10 cellular contexts compared by ENCODE assay signal in genomic region chr2:62149708-62150107, GRCh38. TPM values are rescaled to one million over a fixed set of nuclear protein-coding genes. Genes with fewer than 3 reads are reported as not detected.
DNase-seq lines count a peak whose midpoint lies in the region; ATAC-seq and TF ChIP-seq lines count a peak whose summit lies in the region.
"Had no signal": no experiment of that assay in that cellular context is flagged by ENCODE, and none has a peak within 500 bp of the region (broad histone marks: within the 10 kb centered on the region; RNA-seq: fewer than 3 reads in every experiment).

No MANE protein-coding gene starts in this region.

- no peak for DNase-seq in activated T-cell treated with anti-CD3 and anti-CD28 coated beads, Interleukin-2, amount 50 U/mL, for 72 hours
- DNase-seq in activated T-cell treated with anti-CD3 and anti-CD28 coated beads, Interleukin-2, amount 50 U/mL, for 24 hours, result no peak
- DNase-seq in SK-N-DZ (ENCODE audit: low spot score), result peak; percentile 84
- DNase-seq in fibroblast of villous mesenchyme (ENCODE audit: low read depth), result peak; percentile 90
- no peak for DNase-seq in smooth muscle cell (lab: John Stamatoyannopoulos, UW; ENCODE audit: unreplicated experiment)
- DNase-seq in NCI-H1694 (lab: John Stamatoyannopoulos, UW), result no peak
- no peak for DNase-seq in Karpas-422
- DNase-seq: C1 segment of cervical spinal cord, NCI-H526 treated with DMSO at 0.1 percent for 48 hours had no signal

- peaks cover 20% of the 10 kb centered on the region for H3F3A ChIP-seq in smooth muscle cell (ENCODE audit: low read depth)

- peak overlapping the region; percentile 94 for H3K27ac ChIP-seq in smooth muscle cell (ENCODE audit: low read depth)
- no peak overlapping the region for H3K27ac ChIP-seq in Karpas-422 (ENCODE audit: low read length)

- peak overlapping the region; percentile 66 for H3K9ac ChIP-seq in smooth muscle cell (ENCODE audit: low read depth)
- H3K9ac ChIP-seq in Karpas-422 (ENCODE audit: low read length), result no peak overlapping the region

- ATAC-seq in activated T-cell treated with anti-CD3 and anti-CD28 coated beads, Interleukin-2, amount 50 U/mL, for 72 hours (replicated peaks in 1 of 2), result peak; percentile 59 to 89
- ATAC-seq in HG03175 (IDR thresholded peaks at IDR 0.05; ENCODE audit: unreplicated experiment), result no peak

- no peaks in the 10 kb centered on the region for H3K27me3 ChIP-seq in smooth muscle cell (ENCODE audit: low read depth)
- no peaks in the 10 kb centered on the region for H3K27me3 ChIP-seq in Karpas-422 (ENCODE audit: low read length)

- H3K4me1 ChIP-seq in smooth muscle cell (ENCODE audit: low read depth) (peaks cover 18% of the 10 kb centered on the region), Karpas-422 (ENCODE audit: low read length) (peaks cover 8% of the 10 kb centered on the region)

- H3K27me3 Mint-ChIP-seq in activated T-cell treated with anti-CD3 and anti-CD28 coated beads, Interleukin-2, amount 50 U/mL, for 72 hours (ENCODE audit: low read depth), result no peaks in the 10 kb centered on the region
- no peaks in the 10 kb centered on the region for H3K27me3 Mint-ChIP-seq in activated T-cell treated with anti-CD3 and anti-CD28 coated beads, Interleukin-2, amount 50 U/mL, for 24 hours

- H3K36me3 ChIP-seq in smooth muscle cell (ENCODE audit: low read depth) (no peaks in the 10 kb centered on the region), Karpas-422 (ENCODE audit: insufficient read depth, low read length) (no peaks in the 10 kb centered on the region)

- no peaks in the 10 kb centered on the region for H3K9me2 ChIP-seq in Karpas-422 (replicated peaks; ENCODE audit: insufficient read depth, low read length)

- H3K36me3 Mint-ChIP-seq in activated T-cell treated with anti-CD3 and anti-CD28 coated beads, Interleukin-2, amount 50 U/mL, for 72 hours (ENCODE audit: insufficient read depth in 2 of 2), result peaks cover 2% of the 10 kb centered on the region in 2 donors
- H3K36me3 Mint-ChIP-seq in activated T-cell treated with anti-CD3 and anti-CD28 coated beads, Interleukin-2, amount 50 U/mL, for 24 hours (ENCODE audit: low read depth), result peaks cover 6% of the 10 kb centered on the region

- no peak overlapping the region for H3K4me3 Mint-ChIP-seq in activated T-cell treated with anti-CD3 and anti-CD28 coated beads, Interleukin-2, amount 50 U/mL, for 72 hours
- H3K4me3 Mint-ChIP-seq in activated T-cell treated with anti-CD3 and anti-CD28 coated beads, Interleukin-2, amount 50 U/mL, for 24 hours, result no peak overlapping the region

- no peaks in the 10 kb centered on the region for H3K9me3 Mint-ChIP-seq in activated T-cell treated with anti-CD3 and anti-CD28 coated beads, Interleukin-2, amount 50 U/mL, for 72 hours
- H3K9me3 Mint-ChIP-seq in activated T-cell treated with anti-CD3 and anti-CD28 coated beads, Interleukin-2, amount 50 U/mL, for 24 hours, result peaks cover 3% of the 10 kb centered on the region

- H3K79me2 ChIP-seq in smooth muscle cell (ENCODE audit: low read depth), result no peaks in the 10 kb centered on the region
- H3K79me2 ChIP-seq in Karpas-422 (ENCODE audit: low read length), result no peaks in the 10 kb centered on the region

- no peak for TF ChIP-seq CTCF in fibroblast of villous mesenchyme (IDR thresholded peaks at IDR 0.05; ENCODE audit: insufficient read depth, low read depth, low read length)
- TF ChIP-seq CTCF in smooth muscle cell (IDR thresholded peaks at IDR 0.05; ENCODE audit: borderline replicate concordance, insufficient read depth, poor library complexity, severe bottlenecking), result no peak

- H3K4me2 ChIP-seq in smooth muscle cell, result peak overlapping the region; percentile 53
- H3K4me2 ChIP-seq in Karpas-422 (ENCODE audit: low read depth, low read length, poor library complexity, severe bottlenecking), result no peak overlapping the region

- peaks cover 5% of the 10 kb centered on the region for H3K4me1 Mint-ChIP-seq in activated T-cell treated with anti-CD3 and anti-CD28 coated beads, Interleukin-2, amount 50 U/mL, for 72 hours (ENCODE audit: low read depth)
- H3K4me1 Mint-ChIP-seq in activated T-cell treated with anti-CD3 and anti-CD28 coated beads, Interleukin-2, amount 50 U/mL, for 24 hours (ENCODE audit: low read depth), result peaks cover 10% of the 10 kb centered on the region

- no peak overlapping the region for H3K27ac Mint-ChIP-seq in activated T-cell treated with anti-CD3 and anti-CD28 coated beads, Interleukin-2, amount 50 U/mL, for 72 hours
- H3K27ac Mint-ChIP-seq in activated T-cell treated with anti-CD3 and anti-CD28 coated beads, Interleukin-2, amount 50 U/mL, for 24 hours, result no peak overlapping the region

- H3K4me3 ChIP-seq in fibroblast of villous mesenchyme (ENCODE audit: low read depth, low read length) (no peak overlapping the region), smooth muscle cell (no peak overlapping the region), Karpas-422 (ENCODE audit: low read length) (no peak overlapping the region)

- no peaks in the 10 kb centered on the region for H3K9me3 ChIP-seq in smooth muscle cell (replicated peaks; ENCODE audit: low read depth)
- H3K9me3 ChIP-seq in Karpas-422 (ENCODE audit: low read length), result no peaks in the 10 kb centered on the region

- no peaks in the 10 kb centered on the region for H4K20me1 ChIP-seq in smooth muscle cell (ENCODE audit: low read depth)
- H4K20me1 ChIP-seq in Karpas-422 (ENCODE audit: insufficient read depth, low read depth, low read length), result no peaks in the 10 kb centered on the region

- no peak overlapping the region for H2AFZ ChIP-seq in smooth muscle cell (ENCODE audit: low read depth)
- no peak overlapping the region for H2AFZ ChIP-seq in Karpas-422 (ENCODE audit: low read length)

RNA-seq across cellular contexts. Expression of gene B3GNT2, which starts 46.2 kb away (rescaled TPM):
- 10 to 100 TPM; 46.2 to 47.2 TPM for total RNA-seq in activated T-cell treated with anti-CD3 and anti-CD28 coated beads, Interleukin-2, amount 50 U/mL, for 72 hours
- 13.4 and 16.1 TPM in 2 replicates for polyA plus RNA-seq in SK-N-DZ (2014; cell fraction: cytosol; rRNA removed)
- polyA plus RNA-seq in SK-N-DZ (2014; cell fraction: nucleus; rRNA removed), result 8.7 and 9.9 TPM in 2 replicates
- total RNA-seq in fibroblast of villous mesenchyme (19.0 and 26.3 TPM in 2 replicates), smooth muscle cell (29.3 and 32.1 TPM in 2 replicates)
- 13.9 and 16.5 TPM in 2 replicates for polyA plus RNA-seq in smooth muscle cell
- total RNA-seq in Karpas-422 (2014; rRNA removed; shearing (Covaris generic); ENCODE audit: low replicate concordance), result 12.6 and 26.9 TPM in 2 replicates

Comparison
In these comparisons a context has a peak if more than half of its experiments do, and no peak if none do; other contexts are left out.
1. DNase-seq: peak in SK-N-DZ (single experiment) and fibroblast of villous mesenchyme (single experiment); none in activated T-cell treated with anti-CD3 and anti-CD28 coated beads, Interleukin-2, amount 50 U/mL, for 72 hours (0 of 2), activated T-cell treated with anti-CD3 and anti-CD28 coated beads, Interleukin-2, amount 50 U/mL, for 24 hours (single experiment), smooth muscle cell (single experiment), NCI-H1694 (single experiment) and Karpas-422 (single experiment).